ENCODE assay signal across 1 cellular context in the genomic region with DNA sequence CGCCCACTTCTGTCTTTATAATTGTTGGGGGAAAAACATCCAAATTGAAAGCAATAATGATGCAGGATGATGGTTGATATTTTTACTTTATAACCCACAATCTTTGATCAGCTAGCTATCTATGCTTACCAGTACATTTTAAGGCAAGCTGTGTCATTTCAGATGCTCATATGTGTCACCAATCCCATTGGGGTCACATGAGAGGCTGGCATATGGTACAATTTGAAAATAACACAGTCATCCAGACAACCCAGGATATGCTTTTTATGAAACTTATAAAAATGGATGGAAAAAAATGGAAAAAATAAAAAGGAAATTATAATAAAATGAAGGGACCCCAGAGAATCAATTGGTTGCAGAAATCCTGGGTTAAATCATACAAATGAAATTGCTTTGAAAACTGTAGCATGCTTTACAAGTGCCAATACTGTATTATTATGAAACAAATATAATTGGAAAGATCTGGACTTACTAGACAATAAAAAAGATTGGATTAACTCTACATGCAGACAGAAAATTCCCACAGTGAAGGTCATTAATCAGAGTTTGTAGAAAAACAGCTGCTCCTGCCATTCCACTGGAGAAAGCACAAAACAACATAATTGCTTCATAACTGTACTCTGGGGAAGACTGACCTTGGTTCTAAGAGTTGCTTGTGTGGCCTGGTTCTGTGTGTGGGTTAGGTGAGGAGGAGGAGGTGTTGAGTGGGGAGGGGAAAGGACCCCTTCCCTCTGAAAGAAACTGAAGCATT.
TF ChIP-seq lines count a peak whose summit lies in the region.

No MANE protein-coding gene starts in this region.

TF ChIP-seq in SK-N-SH, 30 proteins besides CTCF, POLR2A, EP300 and RAD21 (continued from another document):
- TF ChIP-seq, protein P1, sequence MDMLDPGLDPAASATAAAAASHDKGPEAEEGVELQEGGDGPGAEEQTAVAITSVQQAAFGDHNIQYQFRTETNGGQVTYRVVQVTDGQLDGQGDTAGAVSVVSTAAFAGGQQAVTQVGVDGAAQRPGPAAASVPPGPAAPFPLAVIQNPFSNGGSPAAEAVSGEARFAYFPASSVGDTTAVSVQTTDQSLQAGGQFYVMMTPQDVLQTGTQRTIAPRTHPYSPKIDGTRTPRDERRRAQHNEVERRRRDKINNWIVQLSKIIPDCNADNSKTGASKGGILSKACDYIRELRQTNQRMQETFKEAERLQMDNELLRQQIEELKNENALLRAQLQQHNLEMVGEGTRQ (IDR thresholded peaks at IDR 0.05; ENCODE audit: borderline replicate concordance, low read depth, low read length), result no peak
